13 cellular contexts compared by ENCODE assay signal in the genomic region with DNA sequence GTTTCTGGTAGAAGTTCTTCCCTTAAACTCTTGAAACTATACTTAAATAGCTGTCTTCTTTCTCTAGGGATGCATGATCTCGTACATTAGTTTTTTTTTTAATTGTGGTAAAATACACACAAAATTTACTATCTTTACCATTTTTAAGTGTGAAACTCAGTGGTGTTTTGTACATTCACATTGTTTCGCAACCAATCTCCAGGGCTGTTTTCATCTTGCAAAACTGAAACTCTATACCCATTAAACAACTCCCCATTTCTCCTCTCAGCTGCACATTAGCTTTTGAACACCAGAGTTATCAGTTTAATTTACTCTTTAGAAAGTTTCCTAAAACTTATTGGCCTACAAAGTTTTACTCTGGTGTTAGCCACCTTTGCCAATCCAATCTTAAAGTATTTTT.
"Had no signal": no experiment of that assay in that cellular context is flagged by ENCODE, and none has a peak within 500 bp of the region (broad histone marks: within the 10 kb centered on the region; RNA-seq: fewer than 3 reads in every experiment).

No MANE protein-coding gene starts in this region.

- H3K36me3 ChIP-seq: ascending aorta, upper lobe of right lung had no signal

- H3K9me3 Mint-ChIP-seq: activated CD4-positive, alpha-beta memory T cell treated with anti-CD3 and anti-CD28 coated beads for 36 hours; activated naive CD8-positive, alpha-beta T cell treated with anti-CD3 and anti-CD28 coated beads, Interleukin-2, amount 10 ng/mL, durations not matched to agents 7 days and 5 days had no signal

- ATAC-seq: left ventricle myocardium superior; stimulated activated naive CD8-positive, alpha-beta T cell treated with anti-CD3 and anti-CD28 coated beads, Interleukin-15, Interleukin-2, amounts not matched to agents 100 U/mL and 50 U/mL, for 24 hours; upper lobe of right lung had no signal

- DNase-seq: activated CD4-positive, alpha-beta memory T cell treated with anti-CD3 and anti-CD28 coated beads for 36 hours; activated CD4-positive, alpha-beta T cell treated with anti-CD3 and anti-CD28 coated beads for 1 hour; activated gamma-delta T cell treated with Interleukin-2 at 50 U/mL for 16 hours; activated naive CD8-positive, alpha-beta T cell treated with anti-CD3 and anti-CD28 coated beads, Interleukin-2, amount 10 ng/mL, durations not matched to agents 7 days and 5 days; activated T-cell treated with anti-CD3 and anti-CD28 coated beads, Interleukin-2, amount 50 U/mL, for 48 hours; kidney; left ventricle myocardium superior; stimulated activated CD4-positive, alpha-beta T cell treated with anti-CD3 and anti-CD28 coated beads, Interleukin-2, amount 100 ng/mL, for 48 hours; stimulated activated CD8-positive, alpha-beta memory T cell treated with anti-CD3 and anti-CD28 coated beads, Interleukin-4, amount 100 ng/mL, for 48 hours; stimulated activated naive CD8-positive, alpha-beta T cell treated with anti-CD3 and anti-CD28 coated beads, Interleukin-15, Interleukin-2, amounts not matched to agents 100 U/mL and 50 U/mL, for 24 hours; testis; upper lobe of right lung had no signal

- H3K4me3 ChIP-seq: ascending aorta, testis, upper lobe of right lung had no signal

- H3K27me3 ChIP-seq: ascending aorta, testis, upper lobe of right lung had no signal

- H3K36me3 Mint-ChIP-seq: activated CD4-positive, alpha-beta memory T cell treated with anti-CD3 and anti-CD28 coated beads for 36 hours; activated naive CD8-positive, alpha-beta T cell treated with anti-CD3 and anti-CD28 coated beads, Interleukin-2, amount 10 ng/mL, durations not matched to agents 7 days and 5 days had no signal

- H3K4me3 Mint-ChIP-seq: activated CD4-positive, alpha-beta memory T cell treated with anti-CD3 and anti-CD28 coated beads for 36 hours; activated naive CD8-positive, alpha-beta T cell treated with anti-CD3 and anti-CD28 coated beads, Interleukin-2, amount 10 ng/mL, durations not matched to agents 7 days and 5 days had no signal

- H3K9me3 ChIP-seq: ascending aorta, testis, upper lobe of right lung had no signal

- H3K27ac Mint-ChIP-seq: activated CD4-positive, alpha-beta memory T cell treated with anti-CD3 and anti-CD28 coated beads for 36 hours; activated naive CD8-positive, alpha-beta T cell treated with anti-CD3 and anti-CD28 coated beads, Interleukin-2, amount 10 ng/mL, durations not matched to agents 7 days and 5 days had no signal

- H3K4me1 ChIP-seq: ascending aorta, testis, upper lobe of right lung had no signal

- H3K4me1 Mint-ChIP-seq: activated naive CD8-positive, alpha-beta T cell treated with anti-CD3 and anti-CD28 coated beads, Interleukin-2, amount 10 ng/mL, durations not matched to agents 7 days and 5 days had no signal

- H3K27ac ChIP-seq: ascending aorta, testis, upper lobe of right lung had no signal
